In genomic region chr20:20017852-20018245, GRCh38 we compare ENCODE assay signal across 8 cellular contexts. TPM values are rescaled to one million over a fixed set of nuclear protein-coding genes. Genes with fewer than 3 reads are reported as not detected.
DNase-seq lines count a peak whose midpoint lies in the region; TF ChIP-seq lines count a peak whose summit lies in the region.

No MANE protein-coding gene starts in this region.

- no peaks in the 10 kb centered on the region for H4K20me1 ChIP-seq in GM23248 (ENCODE audit: insufficient read depth)
- H4K20me1 ChIP-seq in OCI-LY3 (ENCODE audit: insufficient read depth, low read length) = peaks cover 25% of the 10 kb centered on the region

- TF ChIP-seq CTCF in C4-2B (conservative IDR thresholded peaks at IDR 0.05) = no peak
- no peak for TF ChIP-seq CTCF in OCI-LY3 (IDR thresholded peaks at IDR 0.05; ENCODE audit: low read depth, low read length)

- peaks cover 20% of the 10 kb centered on the region for H3K4me1 ChIP-seq in GM23248 (ENCODE audit: insufficient read depth)
- H3K4me1 ChIP-seq in OCI-LY3 (ENCODE audit: low read length) = peaks cover 30% of the 10 kb centered on the region
- peaks cover 10 to 24% of the 10 kb centered on the region in 2 donors for H3K4me1 ChIP-seq in duodenal mucosa (ENCODE audit: control insufficient read depth in 1 of 2, insufficient read depth in 2 of 2, low read length in 2 of 2)
- H3K4me1 ChIP-seq in muscle layer of duodenum (ENCODE audit: control insufficient read depth in 1 of 2, insufficient read depth in 2 of 2, low read length in 2 of 2) = peaks cover 13 to 31% of the 10 kb centered on the region in 2 donors

- DNase-seq in GM23248 (peak; percentile 50), NK-92 (lab: John Stamatoyannopoulos, UW; ENCODE audit: unreplicated experiment) (no peak), NCI-H1105 treated with DMSO at 0.1 percent for 48 hours (lab: John Stamatoyannopoulos, UW) (no peak)
- no peak for DNase-seq in activated effector memory CD4-positive, alpha-beta T cell treated with Interleukin-2 at 50 U/mL for 16 hours

- in situ Hi-C loops in GM23248 (cut with MboI) = no loop called here

- no peaks in the 10 kb centered on the region for H3K9me3 ChIP-seq in GM23248 (ENCODE audit: low read depth)
- H3K9me3 ChIP-seq in OCI-LY3 (ENCODE audit: insufficient read depth, low read length) = no peaks in the 10 kb centered on the region
- H3K9me3 ChIP-seq in duodenal mucosa (ENCODE audit: control insufficient read depth in 1 of 2, low read length in 2 of 2) = no peaks in the 10 kb centered on the region
- H3K9me3 ChIP-seq in muscle layer of duodenum (ENCODE audit: control insufficient read depth in 1 of 2, low read length in 2 of 2) = no peaks in the 10 kb centered on the region

- no peaks in the 10 kb centered on the region for H3K27me3 ChIP-seq in GM23248 (replicated peaks; ENCODE audit: insufficient read depth)
- no peaks in the 10 kb centered on the region for H3K27me3 ChIP-seq in OCI-LY3 (ENCODE audit: low read depth, low read length)
- no peaks in the 10 kb centered on the region for H3K27me3 ChIP-seq in duodenal mucosa (ENCODE audit: control insufficient read depth in 1 of 2, insufficient read depth in 2 of 2, low read length in 2 of 2)
- H3K27me3 ChIP-seq in muscle layer of duodenum (ENCODE audit: low read depth, low read length) = no peaks in the 10 kb centered on the region

- H3F3A ChIP-seq in GM23248 (ENCODE audit: insufficient read depth) = no peaks in the 10 kb centered on the region; the same call in 1 of the 2 replicates

- H3K4me2 ChIP-seq in GM23248 (ENCODE audit: unreplicated experiment) (peak overlapping the region; percentile 95), OCI-LY3 (ENCODE audit: low read length) (peak overlapping the region; percentile 76)

- H3K27ac ChIP-seq in C4-2B (peak overlapping the region; percentile 96), GM23248 (peak overlapping the region; percentile 41), OCI-LY3 (ENCODE audit: low read length) (peak overlapping the region; percentile 14; the same call in 1 of the 2 replicates), duodenal mucosa (ENCODE audit: low read depth, low read length) (no peak overlapping the region), muscle layer of duodenum (ENCODE audit: low read length) (peak overlapping the region; percentile 36)

- no peaks in the 10 kb centered on the region for H3K9me2 ChIP-seq in GM23248 (ENCODE audit: insufficient read depth)

- peak overlapping the region; percentile 84 for H3K4me3 ChIP-seq in GM23248
- peak overlapping the region; percentile 87 for H3K4me3 ChIP-seq in OCI-LY3 (ENCODE audit: low read length)
- peak overlapping the region; percentile 80 to 90 for H3K4me3 ChIP-seq in duodenal mucosa (ENCODE audit: low read depth in 1 of 2, low read length in 2 of 2)
- peak overlapping the region; percentile 87 to 99 for H3K4me3 ChIP-seq in muscle layer of duodenum (ENCODE audit: low read depth in 1 of 2, low read length in 2 of 2)

- H3K79me2 ChIP-seq in GM23248 (ENCODE audit: insufficient read depth) = peaks cover 57% of the 10 kb centered on the region
- H3K79me2 ChIP-seq in OCI-LY3 (ENCODE audit: low read length) = peaks cover 58% of the 10 kb centered on the region

- peak overlapping the region; percentile 96 for H2AFZ ChIP-seq in GM23248
- peak overlapping the region; percentile 30; the same call in 1 of the 2 replicates for H2AFZ ChIP-seq in OCI-LY3 (ENCODE audit: low read depth, low read length)

- no peaks in the 10 kb centered on the region for H3K36me3 ChIP-seq in GM23248 (ENCODE audit: low read depth)
- peaks cover 7% of the 10 kb centered on the region for H3K36me3 ChIP-seq in OCI-LY3 (replicated peaks; ENCODE audit: low read depth, low read length)
- H3K36me3 ChIP-seq in duodenal mucosa (ENCODE audit: control insufficient read depth in 1 of 2, insufficient read depth in 2 of 2, low read length in 2 of 2) = peaks cover 0 to 4% of the 10 kb centered on the region in 2 donors
- peaks cover 3 to 4% of the 10 kb centered on the region in 2 donors for H3K36me3 ChIP-seq in muscle layer of duodenum (ENCODE audit: control insufficient read depth in 1 of 2, insufficient read depth in 2 of 2, low read length in 2 of 2)

- 1 to 3% methylated on average over 16 of the region's 16 CpGs for WGBS in GM23248 (ENCODE audit: low coverage in 1 of 2, low lambda C conversion rate in 2 of 2, missing lambda C conversion rate in 2 of 2), 2 experiments

- H3K9ac ChIP-seq in GM23248 = peak overlapping the region; percentile 88
- peak overlapping the region; percentile 74 for H3K9ac ChIP-seq in OCI-LY3 (ENCODE audit: low read length)
- peak overlapping the region; percentile 78 to 83 for H3K9ac ChIP-seq in duodenal mucosa (ENCODE audit: low read depth in 1 of 2, low read length in 2 of 2)

RNA-seq across cellular contexts. Expression of gene NAA20, which starts 0.7 kb away (rescaled TPM):
- total RNA-seq in GM23248 (2014; rRNA removed; shearing (Covaris generic)) = 46.2 and 66.4 TPM in 2 replicates
- polyA plus RNA-seq in GM23248 (2016; fragmentation: Nextera tagmentation; extraction: Ambion mirVana) = 162 and 163 TPM in 2 replicates

RNA-seq across cellular contexts. Expression of gene CRNKL1, which starts 34.4 kb away (rescaled TPM):
- total RNA-seq in GM23248 (2014; rRNA removed; shearing (Covaris generic)) = 24.2 and 33.9 TPM in 2 replicates
- 16.6 and 16.9 TPM in 2 replicates for polyA plus RNA-seq in GM23248 (2016; fragmentation: Nextera tagmentation; extraction: Ambion mirVana)

RNA-seq across cellular contexts. Expression of gene CFAP61, which starts 34.5 kb away (rescaled TPM):
- total RNA-seq in GM23248 (2014; rRNA removed; shearing (Covaris generic)) = not detected in 2 replicates
- not detected in 2 replicates for polyA plus RNA-seq in GM23248 (2016; fragmentation: Nextera tagmentation; extraction: Ambion mirVana)
